Comparison of ENCODE assay signal across 24 cellular contexts in the genomic region with DNA sequence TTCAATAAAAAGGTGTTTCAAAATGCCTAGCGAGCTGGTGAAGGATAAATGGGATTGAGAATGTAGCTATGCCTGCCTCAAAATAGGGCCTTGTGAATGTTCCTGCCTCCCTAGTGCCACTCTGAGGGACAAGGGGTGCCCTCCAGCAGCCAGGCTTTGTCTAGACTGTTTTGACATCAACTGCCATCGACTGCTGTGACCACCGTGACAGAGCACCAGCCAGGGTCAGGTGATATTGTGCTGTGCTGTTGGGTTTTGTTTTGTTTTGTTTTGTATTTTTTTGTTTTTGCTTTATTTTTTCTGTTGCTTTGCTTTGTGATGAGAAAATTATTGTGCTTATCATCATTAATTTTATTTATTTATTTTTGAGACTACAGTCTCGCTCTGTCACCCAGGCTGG.
"Had no signal": no experiment of that assay in that cellular context is flagged by ENCODE, and none has a peak within 500 bp of the region (broad histone marks: within the 10 kb centered on the region; RNA-seq: fewer than 3 reads in every experiment).

No MANE protein-coding gene starts in this region.

- FAIRE-seq: islet of Langerhans, small intestine had no signal

- H3K36me3 ChIP-seq: ovary, sigmoid colon, upper lobe of left lung had no signal

- H3K27me3 ChIP-seq: ovary, sigmoid colon, upper lobe of left lung had no signal

- H3K27ac ChIP-seq: ovary, sigmoid colon, upper lobe of left lung had no signal

- ATAC-seq: esophagus mucosa; left ventricle myocardium superior; naive thymus-derived CD4-positive, alpha-beta T cell; stimulated activated memory B cell treated with anti-CD40 and anti-IgM and Interleukin-4, amounts not matched to agents 10 μg/mL and 1 μg/mL and 100 μg/mL, for 72 hours; stimulated activated naive CD8-positive, alpha-beta T cell treated with anti-CD3 and anti-CD28 coated beads, Interleukin-15, amount 100 ng/mL, for 72 hours had no signal

- DNase-seq: activated CD4-positive, alpha-beta T cell treated with anti-CD3 and anti-CD28 coated beads for 4 hours; activated CD4-positive, alpha-beta T cell treated with anti-CD3 and anti-CD28 coated beads, Interleukin-2, amount 50 U/mL, for 4 hours; activated CD8-positive, alpha-beta memory T cell treated with anti-CD3 and anti-CD28 coated beads, Interleukin-2, amount 50 U/mL, for 4 hours; activated T-cell treated with anti-CD3 and anti-CD28 coated beads, Interleukin-2, amount 50 U/mL, for 24 hours; aorta; caudate nucleus; cortex of kidney; foreskin fibroblast; left ventricle myocardium superior; mammary epithelial cell; midbrain; naive thymus-derived CD4-positive, alpha-beta T cell; ovary; sigmoid colon; small intestine; stimulated activated CD4-positive, alpha-beta T cell treated with anti-CD3 and anti-CD28 coated beads, Interleukin-1b, Interleukin-23, amount 100 ng/mL, for 48 hours; stimulated activated CD4-positive, alpha-beta T cell treated with anti-CD3 and anti-CD28 coated beads, Interleukin-4, amount 100 ng/mL, for 4 hours; stimulated activated CD8-positive, alpha-beta memory T cell treated with anti-CD3 and anti-CD28 coated beads, Interleukin-4, amount 100 ng/mL, for 48 hours; stimulated activated naive CD8-positive, alpha-beta T cell treated with anti-CD3 and anti-CD28 coated beads, Interleukin-15, amount 100 ng/mL, for 72 hours; substantia nigra had no signal

- H3K4me3 ChIP-seq: ovary, sigmoid colon, upper lobe of left lung had no signal

- H3K9me3 ChIP-seq: ovary, sigmoid colon, upper lobe of left lung had no signal
